Comparison of ENCODE assay signal across 8 cellular contexts in genomic region chrX:119942173-119942819, GRCh38. TPM values are rescaled to one million over a fixed set of nuclear protein-coding genes. Genes with fewer than 3 reads are reported as not detected.
DNase-seq lines count a peak whose midpoint lies in the region; ATAC-seq and TF ChIP-seq lines count a peak whose summit lies in the region.

No MANE protein-coding gene starts in this region.

- peak overlapping the region; percentile 97 for H3K27ac Mint-ChIP-seq in CD8-positive, alpha-beta T cell

- no TSS peak for BruUV-seq in OCI-LY7 (replicated peaks; lab: Mats Ljungman, UMichigan)

- no peak for DNase-seq in CD8-positive, alpha-beta T cell
- DNase-seq in OCI-LY7 (ENCODE audit: low spot score) = no peak
- no peak for DNase-seq in epithelial cell of prostate (ENCODE audit: low read depth, low spot score)
- DNase-seq in ovary = no peak
- DNase-seq in stimulated activated CD8-positive, alpha-beta memory T cell treated with anti-CD3 and anti-CD28 coated beads, Interleukin-4, amount 100 ng/mL, for 48 hours = no peak
- no peak for DNase-seq in NCI-H187 (lab: John Stamatoyannopoulos, UW)

- 42 to 53% (median 50%) methylated on average over 13 of the region's 13 CpGs for WGBS in ovary, 3 donors

- TF ChIP-seq CTCF in CD8-positive, alpha-beta T cell (IDR thresholded peaks at IDR 0.05) = no peak
- no peak for TF ChIP-seq CTCF in OCI-LY7 (conservative IDR thresholded peaks at IDR 0.05; ENCODE audit: low read length)
- no peak for TF ChIP-seq CTCF in ovary (IDR thresholded peaks at IDR 0.05)

- CTCF ChIA-PET in CD8-positive, alpha-beta T cell (lab: Charles Lee) = no interaction called here
- CTCF ChIA-PET in OCI-LY7 (lab: Charles Lee; ENCODE audit: unreplicated experiment) = no interaction called here

- peaks cover 12% of the 10 kb centered on the region for H3K36me3 Mint-ChIP-seq in CD8-positive, alpha-beta T cell

- no peak for TF ChIP-seq POLR2A in ovary (IDR thresholded peaks at IDR 0.05)

- peaks cover 25% of the 10 kb centered on the region for H3K4me1 Mint-ChIP-seq in CD8-positive, alpha-beta T cell (ENCODE audit: low read depth)

- no peaks in the 10 kb centered on the region for H3K9me3 ChIP-seq in CD8-positive, alpha-beta T cell (ENCODE audit: low read length)
- no peaks in the 10 kb centered on the region for H3K9me3 ChIP-seq in OCI-LY7 (ENCODE audit: low read length)
- no peaks in the 10 kb centered on the region for H3K9me3 ChIP-seq in ovary

- POLR2A ChIA-PET in CD8-positive, alpha-beta T cell (lab: Charles Lee) = no interaction called here
- POLR2A ChIA-PET in OCI-LY7 (lab: Charles Lee) = interaction anchor here (0.7 kb wide), 1 partner anchor 52 kb away, joined by 3 read pairs; no protein-coding TSS in a partner anchor

- peak overlapping the region; percentile 94 for H3K4me3 ChIP-seq in CD8-positive, alpha-beta T cell (ENCODE audit: low read depth, low read length)
- peak overlapping the region; percentile 88 for H3K4me3 ChIP-seq in OCI-LY7 (ENCODE audit: low read depth, low read length, poor library complexity, severe bottlenecking)
- peak overlapping the region; percentile 67 for H3K4me3 ChIP-seq in ovary

- H3K9me3 Mint-ChIP-seq in CD8-positive, alpha-beta T cell = no peaks in the 10 kb centered on the region

- no peaks in the 10 kb centered on the region for H4K20me1 ChIP-seq in OCI-LY7 (ENCODE audit: insufficient read depth, low read length)

- H3K4me3 Mint-ChIP-seq in CD8-positive, alpha-beta T cell = peak overlapping the region; percentile 97

- peak overlapping the region; percentile 91 for H3K27ac ChIP-seq in CD8-positive, alpha-beta T cell (ENCODE audit: low read depth, low read length)
- H3K27ac ChIP-seq in OCI-LY7 (ENCODE audit: low read depth, low read length, poor library complexity, severe bottlenecking) = peak overlapping the region; percentile 74
- peak overlapping the region; percentile 86 for H3K27ac ChIP-seq in epithelial cell of prostate
- no peak overlapping the region for H3K27ac ChIP-seq in ovary

- no peaks in the 10 kb centered on the region for H3K9me2 ChIP-seq in OCI-LY7 (ENCODE audit: insufficient read depth, low read length)

- H3K79me2 ChIP-seq in OCI-LY7 (ENCODE audit: insufficient read depth, low read depth, low read length) = peaks cover 18% of the 10 kb centered on the region; the same call in 1 of the 2 replicates

- H2AFZ ChIP-seq in OCI-LY7 (ENCODE audit: low read length) = no peak overlapping the region

- H3K27me3 Mint-ChIP-seq in CD8-positive, alpha-beta T cell (ENCODE audit: low read depth) = no peaks in the 10 kb centered on the region

- H3K27me3 ChIP-seq in CD8-positive, alpha-beta T cell (ENCODE audit: insufficient read depth, low read length) = no peaks in the 10 kb centered on the region
- H3K27me3 ChIP-seq in ovary = no peaks in the 10 kb centered on the region

- no peaks in the 10 kb centered on the region for H3K36me3 ChIP-seq in CD8-positive, alpha-beta T cell (ENCODE audit: insufficient read depth, low read length)
- H3K36me3 ChIP-seq in OCI-LY7 (ENCODE audit: insufficient read depth, low read length) (0 out of 2 replicates have a peak, but pooled peaks cover 3% of the 10 kb centered on the region), ovary (no peaks in the 10 kb centered on the region)

- intact Hi-C loops in CD8-positive, alpha-beta T cell (cut with DNase I, micrococcal nuclease) = loop anchor here (2.0 to 10.0 kb wide), 7 partner anchors 150 to 619 kb away; partner anchors contain the start of genes RPL39 (in 2 of the 2), SLC25A5 (in 2 of the 2), CUL4B (in 1 of the 2) and UBE2A (in 1 of the 2)
- intact Hi-C loops in OCI-LY7 (cut with micrococcal nuclease; ENCODE audit: unreplicated experiment) = no loop called here
- intact Hi-C loops in ovary (cut with DNase I) = no loop called here

- H3K4me2 ChIP-seq in OCI-LY7 (ENCODE audit: low read length) = peak overlapping the region; percentile 78

- TF ChIP-seq EP300 in ovary (IDR thresholded peaks at IDR 0.05) = no peak

- ATAC-seq in CD8-positive, alpha-beta T cell = no peak
- ATAC-seq in HG02885 (IDR thresholded peaks at IDR 0.05; ENCODE audit: poor library complexity, unreplicated experiment) (no peak), GM19035 (IDR thresholded peaks at IDR 0.05; ENCODE audit: unreplicated experiment) (no peak)

- H3K4me1 ChIP-seq in CD8-positive, alpha-beta T cell (ENCODE audit: insufficient read depth, low read length) = peaks cover 18% of the 10 kb centered on the region
- H3K4me1 ChIP-seq in OCI-LY7 (ENCODE audit: insufficient read depth, low read length, poor library complexity, severe bottlenecking) (peaks cover 16% of the 10 kb centered on the region), ovary (ENCODE audit: insufficient read depth) (peaks cover 5% of the 10 kb centered on the region)

RNA-seq across cellular contexts. Expression of gene NKAP, which starts 1.3 kb away (rescaled TPM):
- total RNA-seq in CD8-positive, alpha-beta T cell = 10 to 100 TPM; 17.4 to 20.1 TPM
- 5.2 and 6.9 TPM in 2 replicates for total RNA-seq in OCI-LY7 (2014; rRNA removed; shearing (Covaris generic))
- total RNA-seq in OCI-LY7 (2022) (11.9 and 14.8 TPM in 2 replicates), ovary (10 to 100 TPM in 4 of 7 donors, 1 to 10 TPM in 3; 7.6 to 11.6 (median 10.8) TPM)
- polyA plus RNA-seq in ovary = 10 to 100 TPM in 1 of 2 donors, 1 to 10 TPM in 1; 7.1 to 16.0 TPM

RNA-seq across cellular contexts. Expression of gene AKAP14, which starts 46.6 kb away (rescaled TPM):
- total RNA-seq in CD8-positive, alpha-beta T cell = not detected
- total RNA-seq in OCI-LY7 (2014; rRNA removed; shearing (Covaris generic)) = not detected in 2 replicates
- total RNA-seq in OCI-LY7 (2022) (not detected in 2 replicates), ovary (10 to 100 TPM in 1 of 7 donors, 1 to 10 TPM in 2, not detected in 4; 1.3 to 10.1 (median 1.3) TPM)
- under 1 TPM; 0.38 to 0.47 TPM for polyA plus RNA-seq in ovary

Comparison
In these comparisons a context has a peak if more than half of its experiments do, and no peak if none do; other contexts are left out.
1. H3K27ac ChIP-seq: peak in CD8-positive, alpha-beta T cell (single experiment), OCI-LY7 (single experiment) and epithelial cell of prostate (single experiment); none in ovary (0 of 2).
2. intact Hi-C loops: an anchor here in CD8-positive, alpha-beta T cell (2.0 to 10.0 kb wide); none called in OCI-LY7 and ovary.
3. Peak in every context shown above with its lines, with median percentiles within 50 percentile points of each other: H3K4me3 ChIP-seq.